ENCODE assay signal across 10 cellular contexts in the genomic region with DNA sequence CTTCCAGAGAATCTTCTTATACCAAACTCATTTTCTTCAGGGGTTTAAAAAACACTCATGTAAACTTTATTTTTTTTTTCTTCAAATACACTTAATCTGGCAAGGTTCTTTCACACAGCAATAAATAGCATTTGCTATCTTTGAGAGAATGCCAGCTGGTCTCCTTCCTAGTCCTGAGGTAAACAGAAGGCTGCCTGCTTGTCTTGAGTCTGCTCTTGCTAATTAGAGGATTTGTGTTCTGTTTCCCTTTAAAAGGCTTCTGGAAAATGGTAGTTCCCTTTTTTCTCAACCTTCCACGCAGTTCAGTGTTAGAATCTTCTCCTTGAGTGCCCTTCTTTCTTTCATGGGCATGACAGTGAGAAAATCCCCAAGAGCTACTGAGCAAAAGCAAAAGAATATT.
DNase-seq lines count a peak whose midpoint lies in the region; ATAC-seq and TF ChIP-seq lines count a peak whose summit lies in the region.
"Had no signal": no experiment of that assay in that cellular context is flagged by ENCODE, and none has a peak within 500 bp of the region (broad histone marks: within the 10 kb centered on the region; RNA-seq: fewer than 3 reads in every experiment).

No MANE protein-coding gene starts in this region.

- peak; percentile 69 for DNase-seq in AG04450 (ENCODE audit: low read depth, low spot score)
- DNase-seq in NCI-H446 (lab: John Stamatoyannopoulos, UW): peak; percentile 3 to 79
- DNase-seq in endodermal cell: no peak
- DNase-seq in NCI-H187 treated with DMSO at 0.1 percent for 48 hours (lab: John Stamatoyannopoulos, UW): no peak
- no peak for DNase-seq in stimulated activated CD4-positive, alpha-beta T cell treated with anti-CD3 and anti-CD28 coated beads, Interleukin-1b, Interleukin-23, amount 100 ng/mL, for 48 hours
- DNase-seq: central memory CD4-positive, alpha-beta T cell had no signal

- POLR2A ChIA-PET in AG04450 (lab: Yijun Ruan, JAX): no interaction called here

- H3K27ac ChIP-seq in AG04450 (ENCODE audit: low read depth, low read length): peak overlapping the region; percentile 39
- no peak overlapping the region for H3K27ac ChIP-seq in endodermal cell (ENCODE audit: low read depth, low read length)
- H3K27ac ChIP-seq in muscle layer of colon (ENCODE audit: low read depth, low read length): peak overlapping the region; percentile 1

- H3K9me3 Mint-ChIP-seq in endodermal cell: no peaks in the 10 kb centered on the region

- H3K27me3 Mint-ChIP-seq in endodermal cell (ENCODE audit: insufficient read depth): no peaks in the 10 kb centered on the region

- H3K4me1 ChIP-seq in endodermal cell (ENCODE audit: control insufficient read depth, insufficient read depth, low read length) (no peaks in the 10 kb centered on the region), muscle layer of colon (ENCODE audit: insufficient read depth, low read length) (peaks cover 31% of the 10 kb centered on the region)

- no peak overlapping the region for H3K4me3 Mint-ChIP-seq in endodermal cell

- no peaks in the 10 kb centered on the region for H3K36me3 Mint-ChIP-seq in endodermal cell (ENCODE audit: low read depth)

- H3K9ac ChIP-seq in endodermal cell (ENCODE audit: extremely low read depth, low read length, poor library complexity, severe bottlenecking): no peak overlapping the region
- H3K9ac ChIP-seq in muscle layer of colon (ENCODE audit: low read length): no peak overlapping the region

- TF ChIP-seq CTCF in AG04450 (IDR thresholded peaks at IDR 0.05; ENCODE audit: low read depth, low read length) (no peak), endodermal cell (conservative IDR thresholded peaks at IDR 0.05) (no peak)

- H3K4me3 ChIP-seq in AG04450 (ENCODE audit: low read depth, low read length) (no peak overlapping the region), endodermal cell (ENCODE audit: low read length) (no peak overlapping the region), muscle layer of colon (ENCODE audit: low read depth in 1 of 2, low read length in 2 of 2) (peak overlapping the region in 1 of 2 donors; percentile 21)
- H3K4me3 ChIP-seq: mucosa of descending colon had no signal

- 13% methylated on average over 1 of the region's 1 CpG; no CpG with 5 or more reads in 1 of the 2 experiments for WGBS in endodermal cell (ENCODE audit: insufficient coverage in 1 of 2, insufficient read length in 1 of 2), 2 experiments

- H3K36me3 ChIP-seq in endodermal cell (ENCODE audit: control insufficient read depth, insufficient read depth, low read length) (no peaks in the 10 kb centered on the region), muscle layer of colon (ENCODE audit: insufficient read depth, low read length) (no peaks in the 10 kb centered on the region)

- H3K4me1 Mint-ChIP-seq in endodermal cell: peaks cover 31% of the 10 kb centered on the region

- H3K27ac Mint-ChIP-seq in endodermal cell: peak overlapping the region; percentile 83

- H3K9me3 ChIP-seq in AG04450 (ENCODE audit: control insufficient read depth, insufficient read depth, low read length): no peaks in the 10 kb centered on the region
- H3K9me3 ChIP-seq in endodermal cell (ENCODE audit: control insufficient read depth, low read length): no peaks in the 10 kb centered on the region
- H3K9me3 ChIP-seq in muscle layer of colon (ENCODE audit: low read length): no peaks in the 10 kb centered on the region
- H3K9me3 ChIP-seq: mucosa of descending colon had no signal

- CTCF ChIA-PET in AG04450 (lab: Charles Lee): interaction anchor here (1.2 to 1.3 kb wide), 2 partner anchors 80 to 94 kb away, joined by 3 read pairs; no protein-coding TSS in a partner anchor

- ATAC-seq in GM19023 (IDR thresholded peaks at IDR 0.05; ENCODE audit: unreplicated experiment): no peak
- ATAC-seq in GM18909 (IDR thresholded peaks at IDR 0.05; ENCODE audit: poor library complexity, unreplicated experiment): no peak
- ATAC-seq: mucosa of descending colon had no signal

- H3K27me3 ChIP-seq in AG04450 (ENCODE audit: control insufficient read depth, insufficient read depth, low read length) (no peaks in the 10 kb centered on the region), endodermal cell (ENCODE audit: control insufficient read depth, insufficient read depth, low read length, poor library complexity, severe bottlenecking) (no peaks in the 10 kb centered on the region), muscle layer of colon (ENCODE audit: control insufficient read depth in 1 of 2, insufficient read depth in 2 of 2, low read length in 2 of 2) (no peaks in the 10 kb centered on the region)

Comparison
In these comparisons a context has a peak if more than half of its experiments do, and no peak if none do; other contexts are left out.
1. DNase-seq: peak in AG04450 (single experiment) and NCI-H446 (2 of 2); none in endodermal cell (single experiment), NCI-H187 treated with DMSO at 0.1 percent for 48 hours (single experiment) and stimulated activated CD4-positive, alpha-beta T cell treated with anti-CD3 and anti-CD28 coated beads, Interleukin-1b, Interleukin-23, amount 100 ng/mL, for 48 hours (single experiment).